9 cellular contexts compared by ENCODE assay signal in genomic region chr7:75452494-75452955, GRCh38. TPM values are rescaled to one million over a fixed set of nuclear protein-coding genes. Genes with fewer than 3 reads are reported as not detected.
DNase-seq lines count a peak whose midpoint lies in the region; ATAC-seq, FAIRE-seq and TF ChIP-seq lines count a peak whose summit lies in the region.
"Not testable (repeated sequence)": the region's sequence is repeated elsewhere in the genome, so short reads cannot be mapped to it uniquely, and the experiment has no call there.
"Had no signal": no experiment of that assay in that cellular context is flagged by ENCODE, and none has a peak within 500 bp of the region (broad histone marks: within the 10 kb centered on the region; RNA-seq: fewer than 3 reads in every experiment).

No MANE protein-coding gene starts in this region.

- not testable (repeated sequence) for H3K27ac ChIP-seq in brain microvascular endothelial cell, heart left ventricle

- peak; percentile 89 for ATAC-seq in GM18858 (IDR thresholded peaks at IDR 0.05; ENCODE audit: unreplicated experiment)
- peak; percentile 75 for ATAC-seq in GM21737 (IDR thresholded peaks at IDR 0.05; ENCODE audit: unreplicated experiment)
- ATAC-seq in HG03159 (IDR thresholded peaks at IDR 0.05; ENCODE audit: unreplicated experiment), result peak; percentile 87
- ATAC-seq in heart left ventricle, result peak; percentile 19 to 80 (median 66)

- not testable (repeated sequence) for DNase-seq in AG09319 (ENCODE audit: extremely low read depth, low read depth); RCC 7860 (ENCODE audit: low spot score); brain microvascular endothelial cell; heart left ventricle; neural crest cell (ENCODE audit: low read depth, low spot score)

- not testable (repeated sequence) for TF ChIP-seq POLR2A in heart left ventricle (IDR thresholded peaks at IDR 0.05)

- intact Hi-C loops in heart left ventricle (cut with DNase I), result not testable (repeated sequence)

- not testable (repeated sequence) for H3K4me3 ChIP-seq in brain microvascular endothelial cell (ENCODE audit: low read depth, low read length); heart left ventricle

- not testable (repeated sequence) for H3K4me1 ChIP-seq in heart left ventricle

- not testable (repeated sequence) for H3K9me3 Mint-ChIP-seq in neural crest cell

- in situ Hi-C loops in brain microvascular endothelial cell (cut with HindIII; ENCODE audit: low pct_ligation_motif_present, low sequenced_read_pairs), result not testable (repeated sequence)

- TF ChIP-seq CTCF in AG09319 (IDR thresholded peaks at IDR 0.05; ENCODE audit: low read depth, low read length), result peak; percentile 18
- TF ChIP-seq CTCF in brain microvascular endothelial cell (IDR thresholded peaks at IDR 0.05; ENCODE audit: low read depth, low read length, missing control alignments), result peak; percentile 45
- TF ChIP-seq CTCF in heart left ventricle (IDR thresholded peaks at IDR 0.05), result peak in 11 of 12 donors; percentile 29 to 55 (median 42)
- peak; percentile 67 for TF ChIP-seq CTCF in neural crest cell (conservative IDR thresholded peaks at IDR 0.05)

- not testable (repeated sequence) for H3K27me3 ChIP-seq in brain microvascular endothelial cell (replicated peaks); heart left ventricle

- WGBS in heart left ventricle, 4 donors, result 6 to 26% (median 13%) methylated on average over 2 to 4 of the region's 4 CpGs

- not testable (repeated sequence) for H3K27ac Mint-ChIP-seq in neural crest cell (ENCODE audit: unreplicated experiment)

- not testable (repeated sequence) for H3K36me3 ChIP-seq in brain microvascular endothelial cell (replicated peaks); heart left ventricle

- not testable (repeated sequence) for H3K4me1 Mint-ChIP-seq in neural crest cell

- FAIRE-seq in RCC 7860 (lab: Jason Lieb, UNC), result peak; percentile 82

- H3K4me3 Mint-ChIP-seq in neural crest cell, result not testable (repeated sequence)

- H3K9me3 ChIP-seq in heart left ventricle, result not testable (repeated sequence)

- H3K36me3 Mint-ChIP-seq in neural crest cell (ENCODE audit: low read depth), result not testable (repeated sequence)

- H3K27me3 Mint-ChIP-seq in neural crest cell (ENCODE audit: low read depth), result not testable (repeated sequence)

RNA-seq across cellular contexts. Expression of gene POM121C, which starts 33.6 kb away (rescaled TPM):
- total RNA-seq in heart left ventricle, result 10 to 100 TPM; 10.8 to 33.2 (median 19.9) TPM
- polyA plus RNA-seq in heart left ventricle, result 10 to 100 TPM in 1 of 2 donors, 1 to 10 TPM in 1; 10.0 to 17.4 TPM
- total RNA-seq in neural crest cell, result 70.8 and 80.1 TPM in 2 replicates

RNA-seq across cellular contexts. Expression of gene SPDYE5, which starts 39.6 kb away (rescaled TPM):
- total RNA-seq in heart left ventricle, result not detected
- polyA plus RNA-seq in heart left ventricle, result under 1 TPM in 1 of 2 donors, not detected in 1; 0.11 TPM
- total RNA-seq in neural crest cell, result not detected in 2 replicates
- polyA plus RNA-seq: small intestine had no signal

RNA-seq across cellular contexts. Expression of gene TRIM73, which starts 57.1 kb away (rescaled TPM):
- total RNA-seq in heart left ventricle (1 to 10 TPM in 5 of 9 donors, under 1 TPM in 4; 0.25 to 1.7 (median 1.1) TPM), neural crest cell (5.3 and 6.8 TPM in 2 replicates)
- polyA plus RNA-seq in heart left ventricle, result 1 to 10 TPM in 1 of 2 donors, under 1 TPM in 1; 0.55 to 1.4 TPM
